Comparison of ENCODE assay signal across 11 cellular contexts in the genomic region with DNA sequence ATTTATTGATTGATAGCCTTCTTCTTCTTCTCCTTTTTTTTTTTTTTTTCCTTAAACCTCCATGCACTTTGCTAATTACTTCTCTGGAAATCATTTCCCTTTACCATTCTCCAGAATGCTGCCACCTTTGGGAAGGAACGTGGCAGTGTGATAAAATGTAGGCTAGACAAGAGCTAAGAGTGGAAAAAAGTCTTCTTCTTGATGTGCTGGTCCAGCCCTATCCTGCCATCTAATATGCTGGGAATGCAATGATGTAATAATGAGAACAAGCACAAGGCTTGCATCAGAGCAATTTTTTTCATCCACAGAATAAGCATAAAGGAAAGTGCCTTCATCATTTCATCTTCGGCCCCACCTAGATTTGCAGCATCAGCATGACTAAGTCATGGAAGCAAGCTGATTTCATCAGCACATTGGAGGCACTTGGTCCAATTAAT.
A peak's percentile ranks its signal among the peaks of the same experiment; 100 is the strongest.
DNase-seq lines count a peak whose midpoint lies in the region; TF ChIP-seq lines count a peak whose summit lies in the region.
"Had no signal": no experiment of that assay in that cellular context is flagged by ENCODE, and none has a peak within 500 bp of the region (broad histone marks: within the 10 kb centered on the region; RNA-seq: fewer than 3 reads in every experiment).

No MANE protein-coding gene starts in this region.

- no peak overlapping the region for H2BK12ac ChIP-seq in mesenchymal stem cell (ENCODE audit: low read length in 2 of 2)

- no peak overlapping the region for H2BK120ac ChIP-seq in mesenchymal stem cell (ENCODE audit: low read depth, low read length)

- 87% methylated on average over 1 of the region's 2 CpGs for WGBS in mesenchymal stem cell

- H3K9me3 ChIP-seq in mesenchymal stem cell (ENCODE audit: control insufficient read depth, low read length): no peaks in the 10 kb centered on the region
- no peaks in the 10 kb centered on the region for H3K9me3 ChIP-seq in SJCRH30 (replicated peaks)

- H3K23ac ChIP-seq in mesenchymal stem cell (ENCODE audit: low read length in 2 of 2): no peak overlapping the region

- H3K4me1 Mint-ChIP-seq in chondrocyte (ENCODE audit: low read depth): peaks cover 49% of the 10 kb centered on the region
- H3K4me1 Mint-ChIP-seq: immature natural killer cell had no signal

- TF ChIP-seq CTCF in LNCAP (IDR thresholded peaks at IDR 0.05) (peak; percentile 21; the same call in 1 of the 2 replicates), chondrocyte (IDR thresholded peaks at IDR 0.05) (peak; percentile 71)

- H3K36me3 ChIP-seq in mesenchymal stem cell (ENCODE audit: control insufficient read depth in 1 of 2, insufficient read depth in 2 of 2, low read depth in 1 of 2, low read length in 2 of 2): no peaks in the 10 kb centered on the region
- no peaks in the 10 kb centered on the region for H3K36me3 ChIP-seq in SJCRH30

- no peak overlapping the region for H2AK5ac ChIP-seq in mesenchymal stem cell (ENCODE audit: low read length, severe bottlenecking)

- no peak overlapping the region for H2BK5ac ChIP-seq in mesenchymal stem cell (ENCODE audit: low read depth, low read length, poor library complexity, severe bottlenecking)

- H3K27ac Mint-ChIP-seq in chondrocyte (ENCODE audit: unreplicated experiment): peak overlapping the region; percentile 54
- H3K27ac Mint-ChIP-seq: immature natural killer cell had no signal

- H4K91ac ChIP-seq in mesenchymal stem cell (ENCODE audit: low read length): no peak overlapping the region

- H3K18ac ChIP-seq in mesenchymal stem cell (ENCODE audit: low read depth in 1 of 2, low read length in 2 of 2): no peak overlapping the region

- no peak overlapping the region for H3K9ac ChIP-seq in mesenchymal stem cell (ENCODE audit: low read length)

- H3K4me3 Mint-ChIP-seq in chondrocyte (ENCODE audit: unreplicated experiment): no peak overlapping the region
- H3K4me3 Mint-ChIP-seq: immature natural killer cell had no signal

- H3K27ac ChIP-seq in mesenchymal stem cell (ENCODE audit: low read length, poor library complexity, severe bottlenecking) (no peak overlapping the region), SJCRH30 (no peak overlapping the region)

- H3K9me3 Mint-ChIP-seq in chondrocyte (ENCODE audit: low read depth): peaks cover 3% of the 10 kb centered on the region

- H3K4me3 ChIP-seq in mesenchymal stem cell (ENCODE audit: insufficient read depth in 1 of 2, low read depth in 1 of 2, low read length in 2 of 2) (no peak overlapping the region), SJCRH30 (no peak overlapping the region)

- H3K27me3 ChIP-seq in mesenchymal stem cell (ENCODE audit: control insufficient read depth in 1 of 2, insufficient read depth in 1 of 2, low read length in 2 of 2): peaks cover 4 to 5% of the 10 kb centered on the region in 2 experiments
- H3K27me3 ChIP-seq in SJCRH30: no peaks in the 10 kb centered on the region

- H2AFZ ChIP-seq in mesenchymal stem cell (ENCODE audit: low read depth, low read length): no peak overlapping the region

- no peak overlapping the region for H2BK15ac ChIP-seq in mesenchymal stem cell (ENCODE audit: low read depth, poor library complexity, severe bottlenecking)

- H3K4me2 ChIP-seq in mesenchymal stem cell (ENCODE audit: low read length, poor library complexity, severe bottlenecking): no peak overlapping the region

- H4K8ac ChIP-seq in mesenchymal stem cell (ENCODE audit: low read length): no peak overlapping the region

- H3K4me1 ChIP-seq in mesenchymal stem cell (ENCODE audit: control insufficient read depth, insufficient read depth, low read depth, low read length): no peaks in the 10 kb centered on the region
- H3K4me1 ChIP-seq in SJCRH30: peaks cover 3% of the 10 kb centered on the region; the same call in 1 of the 2 replicates

- H3K27me3 Mint-ChIP-seq in chondrocyte (ENCODE audit: low read depth): no peaks in the 10 kb centered on the region

- no peaks in the 10 kb centered on the region for H3K36me3 Mint-ChIP-seq in chondrocyte (ENCODE audit: low read depth)
- H3K36me3 Mint-ChIP-seq: immature natural killer cell had no signal

- DNase-seq in AG20443 (ENCODE audit: low spot score): peak; percentile 77
- no peak for DNase-seq in chondrocyte (ENCODE audit: low spot score)
- DNase-seq in mesenchymal stem cell: peak; percentile 64
- no peak for DNase-seq in RPMI8226
- no peak for DNase-seq in effector CD4-positive, alpha-beta T cell
- no peak for DNase-seq in SJCRH30
- DNase-seq in DMS79 (lab: John Stamatoyannopoulos, UW): no peak
- DNase-seq: activated naive CD4-positive, alpha-beta T cell treated with Interleukin-2 at 50 U/mL for 16 hours; immature natural killer cell; KG1 had no signal

- H3K14ac ChIP-seq in mesenchymal stem cell (ENCODE audit: low read length in 2 of 2): no peak overlapping the region

- no peak overlapping the region for H3K4ac ChIP-seq in mesenchymal stem cell (ENCODE audit: low read depth in 1 of 2, low read length in 2 of 2)

- H3K79me1 ChIP-seq in mesenchymal stem cell (replicated peaks; ENCODE audit: low read length, poor library complexity, severe bottlenecking): no peaks in the 10 kb centered on the region

Comparison
In these comparisons a context has a peak if more than half of its experiments do, and no peak if none do; other contexts are left out.
1. DNase-seq: peak in AG20443 (single experiment) and mesenchymal stem cell (single experiment); none in chondrocyte (single experiment), RPMI8226 (single experiment), effector CD4-positive, alpha-beta T cell (single experiment), SJCRH30 (0 of 2) and DMS79 (single experiment).